In genomic region chr21:36141513-36141925, GRCh38 we compare ENCODE assay signal across 8 cellular contexts. TPM values are rescaled to one million over a fixed set of nuclear protein-coding genes. Genes with fewer than 3 reads are reported as not detected.
A peak's percentile ranks its signal among the peaks of the same experiment; 100 is the strongest.
DNase-seq lines count a peak whose midpoint lies in the region; TF ChIP-seq lines count a peak whose summit lies in the region.

No MANE protein-coding gene starts in this region.

- peak; percentile 89 for DNase-seq in Daoy (ENCODE audit: low read depth)
- peak; percentile 83 to 89 for DNase-seq in HAP-1 (ENCODE audit: low spot score in 2 of 2)
- peak; percentile 96 for DNase-seq in NAMALWA (ENCODE audit: low spot score)
- DNase-seq in SHP77 treated with DMSO at 0.1 percent for 48 hours (lab: John Stamatoyannopoulos, UW): peak; percentile 95
- DNase-seq in activated T-helper 9 cell treated with anti-CD3 and anti-CD28 coated beads, Interleukin-2, amount 50 U/mL, for 16 hours (ENCODE audit: low read depth): peak; percentile 74
- DNase-seq in fibroblast of the conjunctiva (ENCODE audit: low read depth): peak; percentile 77
- peak; percentile 51 for DNase-seq in non-pigmented ciliary epithelial cell (ENCODE audit: low read depth)
- DNase-seq in tibial artery: peak; percentile 76 to 78

- H3K4me1 ChIP-seq in HAP-1 (peaks cover 6% of the 10 kb centered on the region), tibial artery (peaks cover 0 to 19% (median 13%) of the 10 kb centered on the region in 4 donors)

- TF ChIP-seq CTCF in tibial artery (IDR thresholded peaks at IDR 0.05): peak; percentile 69 to 72

- H3K27me3 ChIP-seq in HAP-1 (ENCODE audit: low read depth): no peaks in the 10 kb centered on the region
- no peaks in the 10 kb centered on the region for H3K27me3 ChIP-seq in tibial artery

- no peak overlapping the region for H3K4me3 ChIP-seq in HAP-1
- H3K4me3 ChIP-seq in tibial artery: no peak overlapping the region

- intact Hi-C loops in tibial artery (cut with DNase I; ENCODE audit: low total_unique reads): loop anchor here (5.0 kb wide), 2 partner anchors 66 to 191 kb away; no protein-coding TSS in a partner anchor

- H3K9me3 ChIP-seq in HAP-1: no peaks in the 10 kb centered on the region
- no peaks in the 10 kb centered on the region for H3K9me3 ChIP-seq in tibial artery

- H3K27ac ChIP-seq in tibial artery: no peak overlapping the region

- H3K36me3 ChIP-seq in HAP-1 (replicated peaks): 0 out of 2 replicates have a peak, but pooled peaks cover 2% of the 10 kb centered on the region
- peaks cover 3 to 43% (median 8%) of the 10 kb centered on the region in 3 donors for H3K36me3 ChIP-seq in tibial artery

- in situ Hi-C loops in HAP-1 (cut with MboI; ENCODE audit: low sequenced_read_pairs): loop anchor here (5.0 kb wide), 1 partner anchor 191 kb away; no protein-coding TSS in a partner anchor

RNA-seq across cellular contexts. Expression of gene CBR3, which starts 6.6 kb away (rescaled TPM):
- total RNA-seq in Daoy (2014; rRNA removed; shearing (Covaris generic)): 37.0 and 49.8 TPM in 2 replicates

RNA-seq across cellular contexts. Expression of gene DOP1B, which starts 15.1 kb away (rescaled TPM):
- total RNA-seq in Daoy (2014; rRNA removed; shearing (Covaris generic)): 1.8 and 3.3 TPM in 2 replicates
